In genomic region chr1:116842654-116843053, GRCh38 we compare ENCODE assay signal across 14 cellular contexts.
A peak's percentile ranks its signal among the peaks of the same experiment; 100 is the strongest.
DNase-seq lines count a peak whose midpoint lies in the region; TF ChIP-seq lines count a peak whose summit lies in the region.
"Had no signal": no experiment of that assay in that cellular context is flagged by ENCODE, and none has a peak within 500 bp of the region (broad histone marks: within the 10 kb centered on the region; RNA-seq: fewer than 3 reads in every experiment).

No MANE protein-coding gene starts in this region.

- peak; percentile 13 for DNase-seq in HT-29 (ENCODE audit: low spot score)
- DNase-seq in brain microvascular endothelial cell, result no peak
- peak; percentile 59 for DNase-seq in left kidney (ENCODE audit: low read depth, low spot score)
- DNase-seq in NCI-H345 (lab: John Stamatoyannopoulos, UW), result no peak
- no peak for DNase-seq in NCI-H2029 treated with DMSO at 0.1 percent for 48 hours (lab: John Stamatoyannopoulos, UW)
- DNase-seq in GM03348 (ENCODE audit: low spot score), result no peak
- DNase-seq: activated effector memory CD4-positive, alpha-beta T cell treated with Interleukin-2 at 50 U/mL for 16 hours; mammary epithelial cell; NCI-H2107; nucleus accumbens; PC-9 had no signal

- H3K27ac ChIP-seq in C4-2B, result no peak overlapping the region
- no peak overlapping the region for H3K27ac ChIP-seq in brain microvascular endothelial cell
- H3K27ac ChIP-seq: epithelial cell of prostate, PC-9, suprapubic skin had no signal

- H3K4me3 ChIP-seq in brain microvascular endothelial cell (ENCODE audit: low read depth, low read length), result no peak overlapping the region
- H3K4me3 ChIP-seq: PC-9, suprapubic skin had no signal

- in situ Hi-C loops in brain microvascular endothelial cell (cut with HindIII; ENCODE audit: low pct_ligation_motif_present, low sequenced_read_pairs), result no loop called here

- no peaks in the 10 kb centered on the region for H3K36me3 ChIP-seq in brain microvascular endothelial cell (replicated peaks)
- H3K36me3 ChIP-seq: suprapubic skin had no signal

- no peaks in the 10 kb centered on the region for H3K27me3 ChIP-seq in brain microvascular endothelial cell (replicated peaks)
- H3K27me3 ChIP-seq: suprapubic skin had no signal

- TF ChIP-seq CTCF in C4-2B (conservative IDR thresholded peaks at IDR 0.05) (peak; percentile 16; the same call in 1 of the 2 replicates), brain microvascular endothelial cell (IDR thresholded peaks at IDR 0.05; ENCODE audit: low read depth, low read length, missing control alignments) (peak; percentile 43)

Comparison
In these comparisons a context has a peak if more than half of its experiments do, and no peak if none do; other contexts are left out.
1. DNase-seq: peak in HT-29 (single experiment) and left kidney (single experiment); none in brain microvascular endothelial cell (single experiment), NCI-H345 (single experiment), NCI-H2029 treated with DMSO at 0.1 percent for 48 hours (single experiment) and GM03348 (single experiment).